In genomic region chr1:208476825-208477170, GRCh38 we compare ENCODE assay signal across 16 cellular contexts.
DNase-seq lines count a peak whose midpoint lies in the region; ATAC-seq, FAIRE-seq and TF ChIP-seq lines count a peak whose summit lies in the region.
"Had no signal": no experiment of that assay in that cellular context is flagged by ENCODE, and none has a peak within 500 bp of the region (broad histone marks: within the 10 kb centered on the region; RNA-seq: fewer than 3 reads in every experiment).

No MANE protein-coding gene starts in this region.

- no peak overlapping the region for H3K4me2 ChIP-seq in hepatocyte

- no peak for ATAC-seq in heart left ventricle
- ATAC-seq: activated T-cell treated with anti-CD3 and anti-CD28 coated beads, Interleukin-2, amount 50 U/mL, for 72 hours; stimulated activated naive CD8-positive, alpha-beta T cell treated with anti-CD3 and anti-CD28 coated beads, Interleukin-15, Interleukin-2, amounts not matched to agents 100 U/mL and 50 U/mL, for 24 hours; T-cell had no signal

- no peak overlapping the region for H3K4me3 ChIP-seq in heart left ventricle
- no peak overlapping the region for H3K4me3 ChIP-seq in hepatocyte
- H3K4me3 ChIP-seq in thyroid gland (replicated peaks in 1 of 3): no peak overlapping the region
- H3K4me3 ChIP-seq: dorsolateral prefrontal cortex had no signal

- no peak for DNase-seq in heart left ventricle
- no peak for DNase-seq in cardiac septum (ENCODE audit: low spot score)
- DNase-seq in NCI-H2196 (lab: John Stamatoyannopoulos, UW; ENCODE audit: unreplicated experiment): peak; percentile 92
- DNase-seq in hepatocyte (ENCODE audit: low spot score): no peak
- peak in 1 of 2 donors; percentile 67 for DNase-seq in thyroid gland
- no peak for DNase-seq in D721Med (ENCODE audit: insufficient read length, low spot score)
- DNase-seq in hypothalamus (lab: John Stamatoyannopoulos, UW): no peak
- DNase-seq in DMS 273 treated with DMSO at 0.1 percent for 48 hours (lab: John Stamatoyannopoulos, UW): no peak
- DNase-seq: activated T-cell treated with anti-CD3 and anti-CD28 coated beads, Interleukin-2, amount 50 U/mL, for 72 hours; brain microvascular endothelial cell; dorsolateral prefrontal cortex; erythroblast; NCI-H187 treated with DMSO at 0.1 percent for 48 hours; RPMI8226; stimulated activated naive CD8-positive, alpha-beta T cell treated with anti-CD3 and anti-CD28 coated beads, Interleukin-15, Interleukin-2, amounts not matched to agents 100 U/mL and 50 U/mL, for 24 hours; T-cell had no signal

- H3K27me3 ChIP-seq in heart left ventricle (no peaks in the 10 kb centered on the region), hepatocyte (no peaks in the 10 kb centered on the region), thyroid gland (no peaks in the 10 kb centered on the region)
- H3K27me3 ChIP-seq: brain microvascular endothelial cell, dorsolateral prefrontal cortex had no signal

- H3K9me2 ChIP-seq in hepatocyte (replicated peaks; ENCODE audit: insufficient read depth): no peaks in the 10 kb centered on the region

- no peaks in the 10 kb centered on the region for H3K79me2 ChIP-seq in hepatocyte

- H4K20me1 ChIP-seq in hepatocyte (ENCODE audit: insufficient read depth, poor library complexity, severe bottlenecking): no peaks in the 10 kb centered on the region

- no peak overlapping the region for H2AFZ ChIP-seq in hepatocyte

- intact Hi-C loops in heart left ventricle (cut with DNase I): no loop called here
- intact Hi-C loops in cardiac septum (cut with DNase I): no loop called here
- intact Hi-C loops in thyroid gland (cut with DNase I): no loop called here

- WGBS in heart left ventricle, 4 donors: 55 to 62% (median 58%) methylated on average over 2 of the region's 2 CpGs
- 69% methylated on average over 2 of the region's 2 CpGs for WGBS in hepatocyte (ENCODE audit: low lambda C conversion rate, missing lambda C conversion rate)
- 12 to 36% methylated on average over 2 of the region's 2 CpGs for WGBS in thyroid gland, 2 donors

- H3K4me1 ChIP-seq in heart left ventricle (peaks cover 0 to 24% (median 10%) of the 10 kb centered on the region in 12 donors), hepatocyte (ENCODE audit: insufficient read depth) (peaks cover 20% of the 10 kb centered on the region), thyroid gland (peaks cover 35 to 53% of the 10 kb centered on the region in 2 donors)

- no peaks in the 10 kb centered on the region for H3K9me3 ChIP-seq in heart left ventricle
- no peaks in the 10 kb centered on the region for H3K9me3 ChIP-seq in hepatocyte (ENCODE audit: low read depth)
- no peaks in the 10 kb centered on the region for H3K9me3 ChIP-seq in thyroid gland

- H3K27ac ChIP-seq in heart left ventricle (peak overlapping the region in 9 of 12 donors; percentile 3 to 59 (median 38)), hepatocyte (peak overlapping the region; percentile 32), thyroid gland (peak overlapping the region; percentile 51 to 84 (median 67))
- H3K27ac ChIP-seq: brain microvascular endothelial cell had no signal

- FAIRE-seq in D721Med (lab: Jason Lieb, UNC): no peak

- no peak for TF ChIP-seq POLR2A in heart left ventricle (IDR thresholded peaks at IDR 0.05)
- TF ChIP-seq POLR2A in thyroid gland (IDR thresholded peaks at IDR 0.05): no peak

- H3K36me3 ChIP-seq in heart left ventricle: no peaks in the 10 kb centered on the region
- no peaks in the 10 kb centered on the region for H3K36me3 ChIP-seq in hepatocyte (replicated peaks; ENCODE audit: insufficient read depth, low read depth)
- H3K36me3 ChIP-seq in thyroid gland: no peaks in the 10 kb centered on the region
- H3K36me3 ChIP-seq: brain microvascular endothelial cell had no signal

- no peak for TF ChIP-seq CTCF in heart left ventricle (IDR thresholded peaks at IDR 0.05)
- TF ChIP-seq CTCF in hepatocyte (IDR thresholded peaks at IDR 0.05; ENCODE audit: poor library complexity): no peak
- TF ChIP-seq CTCF in thyroid gland (IDR thresholded peaks at IDR 0.05): no peak
- TF ChIP-seq CTCF in D721Med (IDR thresholded peaks at IDR 0.05; ENCODE audit: insufficient read depth, missing control alignments): no peak
